Comparison of ENCODE assay signal across 1 cellular context in genomic region chr10:127243490-127244272, GRCh38.
TF ChIP-seq lines count a peak whose summit lies in the region.

No MANE protein-coding gene starts in this region.

TF ChIP-seq in H1, 55 proteins besides CTCF, POLR2A, EP300 and RAD21 (continued from another document):
- TF ChIP-seq CHD2 (IDR thresholded peaks at IDR 0.05; ENCODE audit: low read length) = no peak
